Comparison of ENCODE assay signal across 12 cellular contexts in the genomic region with DNA sequence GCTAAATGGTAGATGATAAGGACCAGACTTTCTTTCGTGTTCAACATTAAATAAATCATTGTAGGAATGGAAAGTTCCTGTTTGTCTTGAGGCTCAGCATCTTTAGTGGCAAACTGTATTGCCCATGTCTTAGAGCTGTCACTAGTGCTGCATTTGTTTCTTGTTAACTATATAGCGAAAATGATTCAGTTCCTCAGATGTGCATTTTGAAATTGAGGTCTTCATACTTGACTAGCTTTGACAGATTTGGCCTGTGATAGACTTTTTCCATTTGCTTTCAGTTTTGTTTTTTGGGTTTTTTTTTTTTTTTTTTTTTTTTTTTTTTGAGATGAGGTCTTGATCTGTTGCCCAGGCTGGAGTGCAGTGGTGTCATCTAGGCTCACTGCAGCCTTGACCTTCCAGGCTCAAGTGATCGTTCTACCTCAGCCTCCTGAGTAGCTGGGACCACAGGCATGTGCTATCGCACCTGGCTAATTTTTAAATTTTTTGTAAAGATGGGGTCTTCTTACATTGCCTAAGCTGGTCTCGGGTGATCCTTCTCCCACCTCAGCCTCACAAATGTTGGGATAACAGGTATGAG. TPM values are rescaled to one million over a fixed set of nuclear protein-coding genes. Genes with fewer than 3 reads are reported as not detected.
DNase-seq lines count a peak whose midpoint lies in the region; ATAC-seq and TF ChIP-seq lines count a peak whose summit lies in the region.
"Had no signal": no experiment of that assay in that cellular context is flagged by ENCODE, and none has a peak within 500 bp of the region (broad histone marks: within the 10 kb centered on the region; RNA-seq: fewer than 3 reads in every experiment).

No MANE protein-coding gene starts in this region.

- H3K4me3 ChIP-seq in adrenal gland, result no peak overlapping the region

- H3K9me3 ChIP-seq in adrenal gland (replicated peaks in 1 of 3), result no peaks in the 10 kb centered on the region

- no peak for DNase-seq in activated CD4-positive, CD25-positive, alpha-beta regulatory T cell (lab: John Stamatoyannopoulos, UW)
- DNase-seq in T-helper 2 cell treated with Interferon-gamma antibody and Interleukin-4, amounts not matched to agents 5 μg/mL and 100 μg/mL, for 36 hours (ENCODE audit: low spot score), result no peak
- DNase-seq in osteocyte (ENCODE audit: extremely low spot score, unreplicated experiment), result no peak
- DNase-seq in adrenal gland, result no peak
- DNase-seq in COLO668 (lab: John Stamatoyannopoulos, UW; ENCODE audit: unreplicated experiment), result no peak
- no peak for DNase-seq in DMS153 (lab: John Stamatoyannopoulos, UW)
- DNase-seq: nephron progenitor cell; stimulated activated CD8-positive, alpha-beta memory T cell treated with anti-CD3 and anti-CD28 coated beads, Interleukin-4, amount 100 ng/mL, for 48 hours; T1000 had no signal

- TF ChIP-seq POLR2A in adrenal gland (IDR thresholded peaks at IDR 0.05), result no peak

- H3K36me3 Mint-ChIP-seq in T-helper 2 cell treated with Interferon-gamma antibody and Interleukin-4, amounts not matched to agents 5 μg/mL and 100 μg/mL, for 36 hours (ENCODE audit: low read depth), result peaks cover 75% of the 10 kb centered on the region
- peaks cover 2% of the 10 kb centered on the region for H3K36me3 Mint-ChIP-seq in osteocyte (ENCODE audit: unreplicated experiment)

- WGBS in adrenal gland, 4 donors, result 63 to 71% (median 69%) methylated on average over 5 of the region's 5 CpGs

- H3K4me1 ChIP-seq in adrenal gland (replicated peaks in 1 of 2), result no peaks in the 10 kb centered on the region

- no peak for TF ChIP-seq CTCF in osteocyte (IDR thresholded peaks at IDR 0.05)
- no peak for TF ChIP-seq CTCF in adrenal gland (IDR thresholded peaks at IDR 0.05)

- intact Hi-C loops in adrenal gland (cut with DNase I), result no loop called here

- peak; percentile 97 to 98 for ATAC-seq in activated CD4-positive, CD25-positive, alpha-beta regulatory T cell treated with anti-CD3 and anti-CD28 coated beads, Interleukin-2, amount 50 U/mL, for 24 hours
- ATAC-seq in HG02610 (IDR thresholded peaks at IDR 0.05; ENCODE audit: unreplicated experiment), result peak; percentile 59

- no peaks in the 10 kb centered on the region for H3K36me3 ChIP-seq in adrenal gland (replicated peaks in 1 of 2)

- no peak overlapping the region for H3K27ac ChIP-seq in adrenal gland
- H3K27ac ChIP-seq: 22Rv1 had no signal

- H3K4me1 Mint-ChIP-seq in T-helper 2 cell treated with Interferon-gamma antibody and Interleukin-4, amounts not matched to agents 5 μg/mL and 100 μg/mL, for 36 hours (ENCODE audit: low read depth), result peaks cover 15% of the 10 kb centered on the region
- peaks cover 12% of the 10 kb centered on the region for H3K4me1 Mint-ChIP-seq in osteocyte (ENCODE audit: unreplicated experiment)
- H3K4me1 Mint-ChIP-seq: nephron progenitor cell had no signal

- H3K27ac Mint-ChIP-seq in T-helper 2 cell treated with Interferon-gamma antibody and Interleukin-4, amounts not matched to agents 5 μg/mL and 100 μg/mL, for 36 hours, result peak overlapping the region; percentile 86
- peak overlapping the region; percentile 31 for H3K27ac Mint-ChIP-seq in osteocyte (ENCODE audit: unreplicated experiment)
- H3K27ac Mint-ChIP-seq: nephron progenitor cell had no signal

- H3K9me3 Mint-ChIP-seq in T-helper 2 cell treated with Interferon-gamma antibody and Interleukin-4, amounts not matched to agents 5 μg/mL and 100 μg/mL, for 36 hours, result no peaks in the 10 kb centered on the region
- H3K9me3 Mint-ChIP-seq in osteocyte (ENCODE audit: unreplicated experiment), result no peaks in the 10 kb centered on the region
- H3K9me3 Mint-ChIP-seq: nephron progenitor cell had no signal

- H3K27me3 Mint-ChIP-seq in T-helper 2 cell treated with Interferon-gamma antibody and Interleukin-4, amounts not matched to agents 5 μg/mL and 100 μg/mL, for 36 hours (ENCODE audit: low read depth), result no peaks in the 10 kb centered on the region
- H3K27me3 Mint-ChIP-seq in osteocyte (ENCODE audit: unreplicated experiment), result no peaks in the 10 kb centered on the region

- no peaks in the 10 kb centered on the region for H3K27me3 ChIP-seq in adrenal gland

- peak overlapping the region; percentile 67 for H3K4me3 Mint-ChIP-seq in T-helper 2 cell treated with Interferon-gamma antibody and Interleukin-4, amounts not matched to agents 5 μg/mL and 100 μg/mL, for 36 hours
- H3K4me3 Mint-ChIP-seq in osteocyte (ENCODE audit: unreplicated experiment), result no peak overlapping the region
- H3K4me3 Mint-ChIP-seq: nephron progenitor cell had no signal

RNA-seq across cellular contexts. Expression of a gene that starts 9.5 kb away (rescaled TPM):
- 1,498 and 1,580 TPM in 2 replicates for total RNA-seq in osteocyte
- total RNA-seq in adrenal gland, result 1,000 to 10,000 TPM in 4 of 8 donors, 100 to 1,000 TPM in 4; 279 to 1,990 (median 1,099) TPM
- 1,000 to 10,000 TPM in 2 of 3 donors, 100 to 1,000 TPM in 1; 232 to 1,639 (median 1,096) TPM for polyA plus RNA-seq in adrenal gland

RNA-seq across cellular contexts. Expression of a gene that starts 29.0 kb away (rescaled TPM):
- 12.4 and 14.0 TPM in 2 replicates for total RNA-seq in osteocyte
- 1 to 10 TPM; 1.3 to 7.3 (median 2.3) TPM for total RNA-seq in adrenal gland
- polyA plus RNA-seq in adrenal gland, result 1 to 10 TPM; 1.5 to 3.2 (median 3.2) TPM
